Comparison of ENCODE assay signal across 28 cellular contexts in genomic region chrX:20228245-20228644, GRCh38. TPM values are rescaled to one million over a fixed set of nuclear protein-coding genes. Genes with fewer than 3 reads are reported as not detected.
A peak's percentile ranks its signal among the peaks of the same experiment; 100 is the strongest.
DNase-seq lines count a peak whose midpoint lies in the region; ATAC-seq and TF ChIP-seq lines count a peak whose summit lies in the region.
"Had no signal": no experiment of that assay in that cellular context is flagged by ENCODE, and none has a peak within 500 bp of the region (broad histone marks: within the 10 kb centered on the region; RNA-seq: fewer than 3 reads in every experiment).

No MANE protein-coding gene starts in this region.

- H3K4me3 ChIP-seq in endodermal cell (ENCODE audit: low read length): no peak overlapping the region
- H3K4me3 ChIP-seq: GM23248, SJCRH30 had no signal

- peak; percentile 54 for TF ChIP-seq CTCF in endodermal cell (conservative IDR thresholded peaks at IDR 0.05)

- no peaks in the 10 kb centered on the region for H3K27me3 Mint-ChIP-seq in activated CD4-positive, alpha-beta T cell treated with anti-CD3 and anti-CD28 coated beads for 36 hours
- H3K27me3 Mint-ChIP-seq in T-helper 17 cell: no peaks in the 10 kb centered on the region
- no peaks in the 10 kb centered on the region for H3K27me3 Mint-ChIP-seq in endodermal cell (ENCODE audit: insufficient read depth)

- H3K9ac ChIP-seq in endodermal cell (ENCODE audit: extremely low read depth, low read length, poor library complexity, severe bottlenecking): no peak overlapping the region
- H3K9ac ChIP-seq: GM23248, KMS-11 had no signal

- no peak overlapping the region for H3K4me3 Mint-ChIP-seq in activated CD4-positive, alpha-beta T cell treated with anti-CD3 and anti-CD28 coated beads for 36 hours
- H3K4me3 Mint-ChIP-seq in T-helper 17 cell (no peak overlapping the region), endodermal cell (no peak overlapping the region)
- no peak overlapping the region for H3K4me3 Mint-ChIP-seq in stimulated activated effector memory CD8-positive, alpha-beta T cell treated with anti-CD3 and anti-CD28 coated beads, Interleukin-12 subunit alpha, Interleukin-12 subunit beta, amount 100 ng/mL, for 72 hours
- H3K4me3 Mint-ChIP-seq: IgD-negative memory B cell had no signal

- peaks cover 29% of the 10 kb centered on the region for H3K36me3 Mint-ChIP-seq in activated CD4-positive, alpha-beta T cell treated with anti-CD3 and anti-CD28 coated beads for 36 hours (ENCODE audit: low read depth)
- H3K36me3 Mint-ChIP-seq in T-helper 17 cell (ENCODE audit: low read depth) (peaks cover 9% of the 10 kb centered on the region), endodermal cell (ENCODE audit: low read depth) (peaks cover 23% of the 10 kb centered on the region)
- peaks cover 73% of the 10 kb centered on the region for H3K36me3 Mint-ChIP-seq in stimulated activated effector memory CD8-positive, alpha-beta T cell treated with anti-CD3 and anti-CD28 coated beads, Interleukin-12 subunit alpha, Interleukin-12 subunit beta, amount 100 ng/mL, for 72 hours

- no peak overlapping the region for H3K27ac ChIP-seq in endodermal cell (ENCODE audit: low read depth, low read length)
- H3K27ac ChIP-seq: GM23248, KMS-11, SJCRH30 had no signal

- H3K4me1 Mint-ChIP-seq in activated CD4-positive, alpha-beta T cell treated with anti-CD3 and anti-CD28 coated beads for 36 hours: peaks cover 37% of the 10 kb centered on the region
- peaks cover 34% of the 10 kb centered on the region for H3K4me1 Mint-ChIP-seq in T-helper 17 cell
- H3K4me1 Mint-ChIP-seq in endodermal cell: peaks cover 5% of the 10 kb centered on the region
- H3K4me1 Mint-ChIP-seq in stimulated activated effector memory CD8-positive, alpha-beta T cell treated with anti-CD3 and anti-CD28 coated beads, Interleukin-12 subunit alpha, Interleukin-12 subunit beta, amount 100 ng/mL, for 72 hours: peaks cover 51% of the 10 kb centered on the region

- H3K36me3 ChIP-seq in endodermal cell (ENCODE audit: control insufficient read depth, insufficient read depth, low read length): peaks cover 15% of the 10 kb centered on the region

- intact Hi-C loops in activated CD4-positive, alpha-beta T cell treated with anti-CD3 and anti-CD28 coated beads for 36 hours (cut with DNase I, micrococcal nuclease): loop anchor here in 1 of 2 experiments (5.0 kb wide), 1 partner anchor 369 kb away; no protein-coding TSS in a partner anchor

- no peaks in the 10 kb centered on the region for H3K27me3 ChIP-seq in endodermal cell (ENCODE audit: control insufficient read depth, insufficient read depth, low read length, poor library complexity, severe bottlenecking)
- H3K27me3 ChIP-seq: SJCRH30 had no signal

- H3K4me1 ChIP-seq in endodermal cell (ENCODE audit: control insufficient read depth, insufficient read depth, low read length): no peaks in the 10 kb centered on the region
- H3K4me1 ChIP-seq: SJCRH30 had no signal

- H3K27ac Mint-ChIP-seq in activated CD4-positive, alpha-beta T cell treated with anti-CD3 and anti-CD28 coated beads for 36 hours: peak overlapping the region; percentile 37
- peak overlapping the region; percentile 79 for H3K27ac Mint-ChIP-seq in T-helper 17 cell
- H3K27ac Mint-ChIP-seq in endodermal cell: no peak overlapping the region
- H3K27ac Mint-ChIP-seq in stimulated activated effector memory CD8-positive, alpha-beta T cell treated with anti-CD3 and anti-CD28 coated beads, Interleukin-12 subunit alpha, Interleukin-12 subunit beta, amount 100 ng/mL, for 72 hours: peak overlapping the region; percentile 24
- H3K27ac Mint-ChIP-seq: IgD-negative memory B cell had no signal

- no peak for ATAC-seq in activated CD4-positive, alpha-beta T cell treated with anti-CD3 and anti-CD28 coated beads for 36 hours
- no peak for ATAC-seq in T-helper 17 cell
- ATAC-seq in stimulated activated effector memory CD8-positive, alpha-beta T cell treated with anti-CD3 and anti-CD28 coated beads, Interleukin-12 subunit alpha, Interleukin-12 subunit beta, amount 100 ng/mL, for 72 hours: no peak
- ATAC-seq in GM18861 (IDR thresholded peaks at IDR 0.05; ENCODE audit: unreplicated experiment): no peak
- ATAC-seq: PC-3, Right ventricle myocardium inferior, SK-N-SH treated with all-trans-retinoic acid at 6 μM for 48 hours had no signal

- no peaks in the 10 kb centered on the region for H3K9me3 Mint-ChIP-seq in activated CD4-positive, alpha-beta T cell treated with anti-CD3 and anti-CD28 coated beads for 36 hours (ENCODE audit: low read depth)
- peaks cover 39% of the 10 kb centered on the region for H3K9me3 Mint-ChIP-seq in endodermal cell
- H3K9me3 Mint-ChIP-seq in stimulated activated effector memory CD8-positive, alpha-beta T cell treated with anti-CD3 and anti-CD28 coated beads, Interleukin-12 subunit alpha, Interleukin-12 subunit beta, amount 100 ng/mL, for 72 hours: no peaks in the 10 kb centered on the region
- H3K9me3 Mint-ChIP-seq: IgD-negative memory B cell had no signal

- CTCF ChIA-PET in activated CD4-positive, alpha-beta T cell treated with anti-CD3 and anti-CD28 coated beads for 36 hours (lab: Charles Lee): interaction anchor here (1.7 to 1.8 kb wide), 2 partner anchors 10 to 24 kb away, joined by 5 read pairs; no protein-coding TSS in a partner anchor

- no peaks in the 10 kb centered on the region for H3K9me3 ChIP-seq in T-helper 17 cell (ENCODE audit: control insufficient read depth, low read length, poor library complexity, severe bottlenecking)
- H3K9me3 ChIP-seq in endodermal cell (ENCODE audit: control insufficient read depth, low read length): no peaks in the 10 kb centered on the region
- H3K9me3 ChIP-seq: SJCRH30 had no signal

- POLR2A ChIA-PET in activated CD4-positive, alpha-beta T cell treated with anti-CD3 and anti-CD28 coated beads for 36 hours (lab: Charles Lee): no interaction called here

- 94% methylated on average over 2 of the region's 2 CpGs; no CpG with 5 or more reads in 1 of the 2 experiments for WGBS in endodermal cell (ENCODE audit: insufficient coverage in 1 of 2, insufficient read length in 1 of 2), 2 experiments

- DNase-seq in activated CD4-positive, alpha-beta T cell treated with anti-CD3 and anti-CD28 coated beads for 36 hours: no peak
- no peak for DNase-seq in activated CD4-positive, alpha-beta T cell treated with anti-CD3 and anti-CD28 coated beads, Interleukin-2, amount 50 U/mL, for 4 hours
- no peak for DNase-seq in T-helper 17 cell
- no peak for DNase-seq in endodermal cell
- no peak for DNase-seq in stimulated activated effector memory CD8-positive, alpha-beta T cell treated with anti-CD3 and anti-CD28 coated beads, Interleukin-12 subunit alpha, Interleukin-12 subunit beta, amount 100 ng/mL, for 72 hours (ENCODE audit: low spot score in 2 of 2)
- DNase-seq in NCI-H1105 (lab: John Stamatoyannopoulos, UW): no peak
- no peak for DNase-seq in NCI-H748 treated with DMSO at 0.1 percent for 48 hours (lab: John Stamatoyannopoulos, UW)
- DNase-seq: 8988T, COR-L47, DMS79 treated with DMSO at 0.1 percent for 48 hours, GF-D8, GM23248, HCEC 1CT, NCI-H1048, NCI-H1417 treated with DMSO at 0.1 percent for 48 hours, NCI-H187, NCI-H2081 treated with DMSO at 0.1 percent for 48 hours, NCI-H2171, NCI-H345, NCI-H510A treated with DMSO at 0.1 percent for 48 hours, NCI-H774, PC-3, SJCRH30 had no signal

RNA-seq across cellular contexts. Expression of gene RPS6KA3, which starts 38.5 kb away (rescaled TPM):
- total RNA-seq in activated CD4-positive, alpha-beta T cell treated with anti-CD3 and anti-CD28 coated beads for 36 hours: 10 to 100 TPM; 40.7 to 41.5 TPM
- 100 to 1,000 TPM; 108 to 112 TPM for total RNA-seq in T-helper 17 cell
- total RNA-seq in endodermal cell: 10 to 100 TPM; 13.9 to 20.5 TPM
- 19.4 TPM for polyA plus RNA-seq in endodermal cell (2013, experiment 1 of 2)
- 19.4 TPM for polyA plus RNA-seq in endodermal cell (2013, experiment 2 of 2)
